11 cellular contexts compared by ENCODE assay signal in the genomic region with DNA sequence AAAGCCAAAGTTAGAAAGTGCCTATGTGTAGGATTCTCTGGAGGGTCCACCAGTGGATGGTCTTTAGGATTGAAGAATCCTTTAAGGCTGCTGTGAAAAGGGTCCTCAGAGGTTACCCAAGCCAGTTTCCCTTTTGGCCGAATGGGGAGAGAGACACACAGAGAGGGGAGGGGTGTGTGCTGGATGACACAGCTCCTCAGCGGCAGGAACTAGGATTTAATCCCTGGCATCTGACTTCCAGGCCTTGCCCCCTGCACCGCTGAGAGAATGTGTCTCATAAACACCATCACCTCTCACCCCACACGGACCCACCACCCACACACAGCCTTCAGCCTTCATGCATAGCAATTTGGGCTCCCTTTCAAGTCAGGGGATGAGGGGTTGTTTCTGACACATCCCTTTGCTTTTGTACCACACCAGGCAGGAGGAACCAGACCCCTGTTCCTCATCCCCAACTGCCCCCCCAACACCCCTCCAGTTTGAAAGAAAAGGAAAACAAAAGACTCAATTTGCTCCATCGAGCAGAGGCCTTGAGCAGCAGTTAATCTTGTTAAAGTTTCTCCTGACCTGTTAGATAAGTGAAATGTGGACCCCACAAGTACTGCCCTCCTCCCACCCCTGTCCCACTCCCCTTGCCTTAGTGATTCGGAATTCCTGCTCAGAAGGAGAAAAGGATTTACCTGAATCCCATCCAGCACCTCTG. TPM values are rescaled to one million over a fixed set of nuclear protein-coding genes. Genes with fewer than 3 reads are reported as not detected.
DNase-seq lines count a peak whose midpoint lies in the region; ATAC-seq, FAIRE-seq and TF ChIP-seq lines count a peak whose summit lies in the region.
"Had no signal": no experiment of that assay in that cellular context is flagged by ENCODE, and none has a peak within 500 bp of the region (broad histone marks: within the 10 kb centered on the region; RNA-seq: fewer than 3 reads in every experiment).

No MANE protein-coding gene starts in this region.

- TF ChIP-seq CTCF in astrocyte (IDR thresholded peaks at IDR 0.05; ENCODE audit: insufficient read depth, low read depth, low read length) (no peak), dorsolateral prefrontal cortex (IDR thresholded peaks at IDR 0.05 in 54 of 56, conservative IDR thresholded peaks at IDR 0.05 in 2 of 56; ENCODE audit: low read depth in 1 of 56, partially characterized antibody in 56 of 56) (no peak)
- TF ChIP-seq CTCF in CD4-positive, alpha-beta T cell (IDR thresholded peaks at IDR 0.05): no peak

- POLR2A ChIA-PET in CD4-positive, alpha-beta T cell (lab: Charles Lee): no interaction called here

- H4K20me1 ChIP-seq in astrocyte (ENCODE audit: insufficient read depth, low read length): peaks cover 4% of the 10 kb centered on the region

- DNase-seq in GM03348 (ENCODE audit: low spot score) (peak; percentile 73), astrocyte (ENCODE audit: low read depth) (no peak), skeletal muscle cell (ENCODE audit: low read depth) (no peak), dorsolateral prefrontal cortex (no peak), activated gamma-delta T cell treated with Interleukin-2 at 50 U/mL for 16 hours (no peak)
- no peak for DNase-seq in CD4-positive, alpha-beta T cell
- DNase-seq: activated T-cell treated with anti-CD3 and anti-CD28 coated beads for 4 hours had no signal

- H3K36me3 Mint-ChIP-seq in astrocyte (ENCODE audit: low read depth, unreplicated experiment): peaks cover 23% of the 10 kb centered on the region
- no peaks in the 10 kb centered on the region for H3K36me3 Mint-ChIP-seq in CD4-positive, alpha-beta T cell (ENCODE audit: low read depth)

- H3K4me1 Mint-ChIP-seq in astrocyte (ENCODE audit: low read depth, unreplicated experiment): peaks cover 42% of the 10 kb centered on the region
- H3K4me1 Mint-ChIP-seq in CD4-positive, alpha-beta T cell (ENCODE audit: low read depth): peaks cover 8% of the 10 kb centered on the region

- H3K4me2 ChIP-seq in astrocyte (ENCODE audit: low read length): peak overlapping the region; percentile 92

- no peaks in the 10 kb centered on the region for H3K27me3 Mint-ChIP-seq in astrocyte (ENCODE audit: low read depth, unreplicated experiment)
- H3K27me3 Mint-ChIP-seq in CD4-positive, alpha-beta T cell: peaks cover 76% of the 10 kb centered on the region

- H3K79me2 ChIP-seq in astrocyte (ENCODE audit: insufficient read depth, low read length): peaks cover 44% of the 10 kb centered on the region

- no peak for ATAC-seq in CD4-positive, alpha-beta T cell (ENCODE audit: poor library complexity)
- ATAC-seq in HG03039 (IDR thresholded peaks at IDR 0.05; ENCODE audit: unreplicated experiment): no peak

- peak overlapping the region; percentile 99 for H3K27ac Mint-ChIP-seq in astrocyte (ENCODE audit: unreplicated experiment)
- no peak overlapping the region for H3K27ac Mint-ChIP-seq in CD4-positive, alpha-beta T cell

- CTCF ChIA-PET in CD4-positive, alpha-beta T cell (lab: Charles Lee): no interaction called here

- H3K9me3 ChIP-seq in astrocyte (ENCODE audit: insufficient read depth, low read depth, low read length) (no peaks in the 10 kb centered on the region), iPS-15b (ENCODE audit: control insufficient read depth, insufficient read depth, low read length) (no peaks in the 10 kb centered on the region)
- H3K9me3 ChIP-seq in CD4-positive, alpha-beta T cell (ENCODE audit: control insufficient read depth, low read length): no peaks in the 10 kb centered on the region
- H3K9me3 ChIP-seq: testis had no signal

- H2AFZ ChIP-seq in astrocyte (ENCODE audit: low read depth, low read length): no peak overlapping the region

- FAIRE-seq in astrocyte (lab: Jason Lieb, UNC): peak; percentile 26
- FAIRE-seq: colon had no signal

- H3K4me1 ChIP-seq in astrocyte (ENCODE audit: insufficient read depth, low read length): peaks cover 23% of the 10 kb centered on the region
- peaks cover 18% of the 10 kb centered on the region for H3K4me1 ChIP-seq in iPS-15b (ENCODE audit: control insufficient read depth, insufficient read depth, low read length)

- H3K4me3 ChIP-seq in astrocyte (ENCODE audit: insufficient read depth, low read depth, low read length) (peak overlapping the region; percentile 44), iPS-15b (ENCODE audit: low read depth, low read length) (peak overlapping the region; percentile 52), skeletal muscle cell (ENCODE audit: low read depth, low read length) (peak overlapping the region; percentile 74), dorsolateral prefrontal cortex (peak overlapping the region in 1 of 59 donors; percentile 33)

- H3K27ac ChIP-seq in astrocyte (ENCODE audit: low read depth, low read length) (peak overlapping the region; percentile 57), dorsolateral prefrontal cortex (peak overlapping the region in 1 of 59 donors; percentile 35)
- H3K27ac ChIP-seq in CD4-positive, alpha-beta T cell (ENCODE audit: low read depth, low read length): no peak overlapping the region

- intact Hi-C loops in dorsolateral prefrontal cortex (cut with DNase I): loop anchor here (5.0 to 10.0 kb wide), 4 partner anchors 337 to 507 kb away; no protein-coding TSS in a partner anchor
- intact Hi-C loops in CD4-positive, alpha-beta T cell (cut with DNase I, micrococcal nuclease): no loop called here

- H3K27me3 ChIP-seq in astrocyte (ENCODE audit: insufficient read depth, low read length) (peaks cover 5% of the 10 kb centered on the region), iPS-15b (ENCODE audit: control insufficient read depth, insufficient read depth, low read length) (peaks cover 67% of the 10 kb centered on the region), dorsolateral prefrontal cortex (peaks cover 0 to 34% (median 17%) of the 10 kb centered on the region in 45 donors)
- peaks cover 56% of the 10 kb centered on the region for H3K27me3 ChIP-seq in CD4-positive, alpha-beta T cell (ENCODE audit: control insufficient read depth, insufficient read depth, low read length)
- H3K27me3 ChIP-seq: testis had no signal

- H3K4me3 Mint-ChIP-seq in astrocyte (ENCODE audit: unreplicated experiment): peak overlapping the region; percentile 87
- H3K4me3 Mint-ChIP-seq in CD4-positive, alpha-beta T cell: no peak overlapping the region

- H3K9ac ChIP-seq in astrocyte (ENCODE audit: low read length): peak overlapping the region; percentile 70
- no peak overlapping the region for H3K9ac ChIP-seq in iPS-15b (ENCODE audit: low read depth, low read length)

- H3K36me3 ChIP-seq in astrocyte (ENCODE audit: insufficient read depth, low read length) (peaks cover 3% of the 10 kb centered on the region), iPS-15b (ENCODE audit: control insufficient read depth, insufficient read depth, low read length) (no peaks in the 10 kb centered on the region)

- H3K9me3 Mint-ChIP-seq in astrocyte (ENCODE audit: unreplicated experiment): peaks cover 3% of the 10 kb centered on the region
- no peaks in the 10 kb centered on the region for H3K9me3 Mint-ChIP-seq in CD4-positive, alpha-beta T cell

RNA-seq across cellular contexts. Expression of a gene that starts 4.0 kb away (rescaled TPM):
- total RNA-seq in astrocyte (172 and 208 TPM in 2 replicates), dorsolateral prefrontal cortex (1 to 10 TPM in 11 of 120 experiments, under 1 TPM in 109; 0.04 to 2.6 (median 0.37) TPM)
- under 1 TPM in 1 of 2 experiments, not detected in 1; 0.03 TPM for total RNA-seq in CD4-positive, alpha-beta T cell

Comparison
In these comparisons a context has a peak if more than half of its experiments do, and no peak if none do; other contexts are left out.
1. RNA of a gene that starts 4.0 kb away (total RNA-seq): 172 to 208 TPM in astrocyte; 0.04 to 2.6 TPM in dorsolateral prefrontal cortex and 0.03 TPM in CD4-positive, alpha-beta T cell; every median in the first group is over 10 times any median in the second.
2. intact Hi-C loops: an anchor here in dorsolateral prefrontal cortex (5.0 to 10.0 kb wide); none called in CD4-positive, alpha-beta T cell.